21 cellular contexts compared by ENCODE assay signal in genomic region chr6:53378208-53378607, GRCh38.
"Had no signal": no experiment of that assay in that cellular context is flagged by ENCODE, and none has a peak within 500 bp of the region (broad histone marks: within the 10 kb centered on the region; RNA-seq: fewer than 3 reads in every experiment).

No MANE protein-coding gene starts in this region.

- ATAC-seq: activated CD8-positive, alpha-beta T cell treated with anti-CD3 and anti-CD28 coated beads, Interleukin-2, amount 10 ng/mL, durations not matched to agents 7 days and 5 days had no signal

- H3K9me3 Mint-ChIP-seq: activated naive CD4-positive, alpha-beta T cell treated with anti-CD3 and anti-CD28 coated beads for 36 hours; activated T-cell treated with anti-CD3 and anti-CD28 coated beads, Interleukin-2, amount 50 U/mL, for 24 hours; activated T-helper 2 cell treated with anti-CD3 and anti-CD28 coated beads, Interferon-gamma antibody, Interleukin-2, Interleukin-4, amounts not matched to agents 10 μg/mL and 5 μg/mL and 100 μg/mL, durations not matched to agents 14 hours and 24 hours and 36 hours; dendritic cell treated with granulocyte-macrophage colony-stimulating factor and Interleukin-4, amounts not matched to agents 40 ng/mL and 50 ng/mL, for 4 days; nephron had no signal

- H3K4me3 ChIP-seq: ascending aorta, breast epithelium, esophagus squamous epithelium, lung, tibial nerve had no signal

- H3K27me3 ChIP-seq: ascending aorta, breast epithelium, tibial nerve had no signal

- FAIRE-seq: endothelial cell of umbilical vein, urothelium cell line had no signal

- DNase-seq: activated CD4-positive, alpha-beta T cell treated with anti-CD3 and anti-CD28 coated beads, Interleukin-2, amount 10 ng/mL, durations not matched to agents 24 days and 14 days; activated CD8-positive, alpha-beta T cell treated with anti-CD3 and anti-CD28 coated beads, Interleukin-2, amount 10 ng/mL, durations not matched to agents 7 days and 5 days; activated naive CD4-positive, alpha-beta T cell treated with anti-CD3 and anti-CD28 coated beads for 36 hours; activated T-cell treated with anti-CD3 and anti-CD28 coated beads, Interleukin-2, amount 50 U/mL, for 24 hours; effector CD8-positive, alpha-beta T cell; esophagus squamous epithelium; foreskin melanocyte; stimulated activated CD4-positive, alpha-beta T cell treated with anti-CD3 and anti-CD28 coated beads, Interleukin-12 subunit alpha, Interleukin-12 subunit beta, amount 100 ng/mL, for 4 hours; stimulated activated CD4-positive, alpha-beta T cell treated with anti-CD3 and anti-CD28 coated beads, Interleukin-1b, Interleukin-23, amount 100 ng/mL, for 48 hours; stimulated activated CD8-positive, alpha-beta memory T cell treated with anti-CD3 and anti-CD28 coated beads, Interleukin-4, amount 100 ng/mL, for 48 hours; stimulated activated naive CD4-positive, alpha-beta T cell; T1000 had no signal

- H3K27ac Mint-ChIP-seq: activated CD4-positive, alpha-beta T cell treated with anti-CD3 and anti-CD28 coated beads, Interleukin-2, amount 10 ng/mL, durations not matched to agents 24 days and 14 days; activated CD8-positive, alpha-beta T cell treated with anti-CD3 and anti-CD28 coated beads, Interleukin-2, amount 10 ng/mL, durations not matched to agents 7 days and 5 days; activated naive CD4-positive, alpha-beta T cell treated with anti-CD3 and anti-CD28 coated beads for 36 hours; activated T-cell treated with anti-CD3 and anti-CD28 coated beads, Interleukin-2, amount 50 U/mL, for 24 hours; activated T-helper 2 cell treated with anti-CD3 and anti-CD28 coated beads, Interferon-gamma antibody, Interleukin-2, Interleukin-4, amounts not matched to agents 10 μg/mL and 5 μg/mL and 100 μg/mL, durations not matched to agents 14 hours and 24 hours and 36 hours; dendritic cell treated with granulocyte-macrophage colony-stimulating factor and Interleukin-4, amounts not matched to agents 40 ng/mL and 50 ng/mL, for 4 days had no signal

- H3K36me3 ChIP-seq: ascending aorta, breast epithelium, esophagus squamous epithelium, tibial nerve had no signal

- H3K4me1 Mint-ChIP-seq: activated CD4-positive, alpha-beta T cell treated with anti-CD3 and anti-CD28 coated beads, Interleukin-2, amount 10 ng/mL, durations not matched to agents 24 days and 14 days had no signal

- H3K4me1 ChIP-seq: ascending aorta, breast epithelium, esophagus squamous epithelium had no signal

- H3K9me3 ChIP-seq: ascending aorta, tibial nerve had no signal

- H3K27ac ChIP-seq: breast epithelium, esophagus squamous epithelium, tibial nerve had no signal

- H3K4me3 Mint-ChIP-seq: activated CD4-positive, alpha-beta T cell treated with anti-CD3 and anti-CD28 coated beads, Interleukin-2, amount 10 ng/mL, durations not matched to agents 24 days and 14 days; activated CD8-positive, alpha-beta T cell treated with anti-CD3 and anti-CD28 coated beads, Interleukin-2, amount 10 ng/mL, durations not matched to agents 7 days and 5 days; activated naive CD4-positive, alpha-beta T cell treated with anti-CD3 and anti-CD28 coated beads for 36 hours; activated T-cell treated with anti-CD3 and anti-CD28 coated beads, Interleukin-2, amount 50 U/mL, for 24 hours; dendritic cell treated with granulocyte-macrophage colony-stimulating factor and Interleukin-4, amounts not matched to agents 40 ng/mL and 50 ng/mL, for 4 days; nephron had no signal
